In the genomic region with DNA sequence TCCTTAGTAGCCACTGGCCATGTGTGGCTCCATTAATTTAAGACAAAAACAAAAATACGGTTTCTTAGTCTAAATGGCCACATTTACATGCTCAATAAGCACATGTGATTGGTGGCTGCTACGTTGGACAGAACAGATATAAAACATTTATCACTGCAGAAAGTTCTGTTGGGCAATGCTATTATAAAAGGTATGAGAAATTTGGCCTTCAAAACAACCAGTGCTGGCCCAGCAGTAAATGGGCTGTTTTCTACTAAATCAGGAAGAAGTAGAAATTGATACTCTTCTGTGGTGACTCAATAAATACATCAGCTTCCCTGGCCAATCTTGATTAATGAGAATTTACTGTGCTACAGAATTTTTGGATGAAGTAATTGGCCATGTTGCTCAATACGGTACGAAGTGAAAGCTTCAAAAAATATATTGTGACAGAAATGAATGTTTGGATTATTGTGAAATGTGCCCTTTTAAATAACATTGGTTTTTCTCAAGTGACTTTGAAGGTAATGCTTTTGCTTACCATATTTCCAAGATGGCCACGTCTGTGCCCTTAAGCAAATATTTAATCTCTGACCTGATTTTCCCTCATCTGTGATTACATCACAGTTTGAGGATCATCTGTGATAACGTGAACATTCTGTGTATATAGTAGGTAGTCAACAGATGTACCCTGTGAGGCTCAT, we compare ENCODE assay signal across 11 cellular contexts. TPM values are rescaled to one million over a fixed set of nuclear protein-coding genes. Genes with fewer than 3 reads are reported as not detected.
DNase-seq lines count a peak whose midpoint lies in the region; ATAC-seq and TF ChIP-seq lines count a peak whose summit lies in the region.
"Had no signal": no experiment of that assay in that cellular context is flagged by ENCODE, and none has a peak within 500 bp of the region (broad histone marks: within the 10 kb centered on the region; RNA-seq: fewer than 3 reads in every experiment).

No MANE protein-coding gene starts in this region.

- POLR2A ChIA-PET in CD8-positive, alpha-beta memory T cell (lab: Charles Lee), result interaction anchor here (1.2 kb wide), 1 partner anchor 13 kb away, joined by 4 read pairs; no protein-coding TSS in a partner anchor
- POLR2A ChIA-PET in MCF 10A (lab: Yijun Ruan, JAX), result interaction anchor here (0.6 to 9.6 kb wide), 14 partner anchors 11 to 644 kb away, joined by 3 to 153 read pairs (median 4); a partner anchor contains a TSS

- H3K4me3 ChIP-seq in CD8-positive, alpha-beta memory T cell (ENCODE audit: low read length), result no peak overlapping the region

- H3K4me3 Mint-ChIP-seq in CD8-positive, alpha-beta memory T cell, result peak overlapping the region in 6 of 7 donors; percentile 24 to 76 (median 51)
- peak overlapping the region; percentile 62 for H3K4me3 Mint-ChIP-seq in MCF 10A (ENCODE audit: unreplicated experiment)
- peak overlapping the region; percentile 94 for H3K4me3 Mint-ChIP-seq in natural killer cell treated with Interleukin-12 subunit alpha and Interleukin-12 subunit beta and Interleukin-15 and Interleukin-18, amount 100 ng/mL, for 72 hours
- H3K4me3 Mint-ChIP-seq: H9 had no signal

- H3K4me1 Mint-ChIP-seq in CD8-positive, alpha-beta memory T cell, result peaks cover 58 to 84% (median 83%) of the 10 kb centered on the region in 3 donors
- H3K4me1 Mint-ChIP-seq in MCF 10A (ENCODE audit: insufficient read depth, unreplicated experiment), result peaks cover 34% of the 10 kb centered on the region
- peaks cover 59% of the 10 kb centered on the region in 2 donors for H3K4me1 Mint-ChIP-seq in natural killer cell treated with Interleukin-12 subunit alpha and Interleukin-12 subunit beta and Interleukin-15 and Interleukin-18, amount 100 ng/mL, for 72 hours (ENCODE audit: low read depth in 2 of 2)

- no peaks in the 10 kb centered on the region for H3K9me3 Mint-ChIP-seq in CD8-positive, alpha-beta memory T cell
- no peaks in the 10 kb centered on the region for H3K9me3 Mint-ChIP-seq in MCF 10A (ENCODE audit: unreplicated experiment)
- H3K9me3 Mint-ChIP-seq in natural killer cell treated with Interleukin-12 subunit alpha and Interleukin-12 subunit beta and Interleukin-15 and Interleukin-18, amount 100 ng/mL, for 72 hours, result no peaks in the 10 kb centered on the region
- H3K9me3 Mint-ChIP-seq: H9, IgD-negative memory B cell had no signal

- H3K27me3 ChIP-seq in CD8-positive, alpha-beta memory T cell (ENCODE audit: insufficient read depth, low read length, poor library complexity, severe bottlenecking), result no peaks in the 10 kb centered on the region

- H3K27me3 Mint-ChIP-seq in CD8-positive, alpha-beta memory T cell, result peaks cover 0 to 7% of the 10 kb centered on the region in 2 donors
- no peaks in the 10 kb centered on the region for H3K27me3 Mint-ChIP-seq in MCF 10A (ENCODE audit: insufficient read depth, unreplicated experiment)
- no peaks in the 10 kb centered on the region for H3K27me3 Mint-ChIP-seq in natural killer cell treated with Interleukin-12 subunit alpha and Interleukin-12 subunit beta and Interleukin-15 and Interleukin-18, amount 100 ng/mL, for 72 hours
- H3K27me3 Mint-ChIP-seq: IgD-negative memory B cell had no signal

- H3K36me3 ChIP-seq in CD8-positive, alpha-beta memory T cell (ENCODE audit: insufficient read depth, low read length), result peaks cover 55% of the 10 kb centered on the region

- H3K9me3 ChIP-seq in CD8-positive, alpha-beta memory T cell (ENCODE audit: low read length), result no peaks in the 10 kb centered on the region

- peaks cover 41% of the 10 kb centered on the region for H3K4me1 ChIP-seq in CD8-positive, alpha-beta memory T cell (ENCODE audit: insufficient read depth, low read length)

- no peak for DNase-seq in CD8-positive, alpha-beta memory T cell
- DNase-seq in MV-4-11 (lab: John Stamatoyannopoulos, UW) (peak; percentile 80), MCF 10A (ENCODE audit: unreplicated experiment) (peak; percentile 82), SKM-1 (lab: John Stamatoyannopoulos, UW; ENCODE audit: unreplicated experiment) (no peak), C1 segment of cervical spinal cord (lab: John Stamatoyannopoulos, UW) (no peak), NCI-H1694 treated with DMSO at 0.1 percent for 48 hours (lab: John Stamatoyannopoulos, UW) (no peak)
- no peak for DNase-seq in natural killer cell treated with Interleukin-12 subunit alpha and Interleukin-12 subunit beta and Interleukin-15 and Interleukin-18, amount 100 ng/mL, for 72 hours (ENCODE audit: low spot score)
- DNase-seq: H9, kidney had no signal

- CTCF ChIA-PET in CD8-positive, alpha-beta memory T cell (lab: Charles Lee), result interaction anchor here (1.2 kb wide), 1 partner anchor 197 kb away, joined by 3 read pairs; no protein-coding TSS in a partner anchor
- CTCF ChIA-PET in MCF 10A (lab: Yijun Ruan, JAX), result interaction anchor here (0.5 to 0.6 kb wide), 2 partner anchors 48 to 1044 kb away, joined by 3 read pairs; no protein-coding TSS in a partner anchor

- H3K36me3 Mint-ChIP-seq in CD8-positive, alpha-beta memory T cell, result peaks cover 12 to 84% (median 29%) of the 10 kb centered on the region in 3 donors
- peaks cover 95% of the 10 kb centered on the region for H3K36me3 Mint-ChIP-seq in MCF 10A (ENCODE audit: insufficient read depth, unreplicated experiment)
- peaks cover 59% of the 10 kb centered on the region for H3K36me3 Mint-ChIP-seq in natural killer cell treated with Interleukin-12 subunit alpha and Interleukin-12 subunit beta and Interleukin-15 and Interleukin-18, amount 100 ng/mL, for 72 hours

- no peak for TF ChIP-seq CTCF in MCF 10A (IDR thresholded peaks at IDR 0.05; ENCODE audit: unreplicated experiment)

- peak overlapping the region in 6 of 8 donors; percentile 39 to 98 (median 58) for H3K27ac Mint-ChIP-seq in CD8-positive, alpha-beta memory T cell
- H3K27ac Mint-ChIP-seq in MCF 10A (ENCODE audit: low read depth, unreplicated experiment), result peak overlapping the region; percentile 65
- H3K27ac Mint-ChIP-seq in natural killer cell treated with Interleukin-12 subunit alpha and Interleukin-12 subunit beta and Interleukin-15 and Interleukin-18, amount 100 ng/mL, for 72 hours, result peak overlapping the region; percentile 70 to 93
- H3K27ac Mint-ChIP-seq: H9 had no signal

- no peak overlapping the region for H3K27ac ChIP-seq in CD8-positive, alpha-beta memory T cell (ENCODE audit: low read depth, low read length)

- no TSS peak for BruUV-seq in MCF 10A (replicated peaks; lab: Mats Ljungman, UMichigan)

- no peak for ATAC-seq in natural killer cell treated with Interleukin-12 subunit alpha and Interleukin-12 subunit beta and Interleukin-15 and Interleukin-18, amount 100 ng/mL, for 72 hours
- ATAC-seq in GM18868 (IDR thresholded peaks at IDR 0.05; ENCODE audit: unreplicated experiment), result no peak

- intact Hi-C loops in MCF 10A (cut with micrococcal nuclease), result no loop called here

RNA-seq across cellular contexts. Expression of a gene that starts 4.2 kb away (rescaled TPM):
- 100 to 1,000 TPM; 318 to 332 TPM for total RNA-seq in CD8-positive, alpha-beta memory T cell
- 106 TPM for polyA plus RNA-seq in CD8-positive, alpha-beta memory T cell
- 58.2 and 82.7 TPM in 2 replicates for total RNA-seq in MCF 10A (2022)
- total RNA-seq in natural killer cell treated with Interleukin-12 subunit alpha and Interleukin-12 subunit beta and Interleukin-15 and Interleukin-18, amount 100 ng/mL, for 72 hours, result 100 to 1,000 TPM; 219 to 220 TPM

RNA-seq across cellular contexts. Expression of a gene that starts 27.8 kb away (rescaled TPM):
- total RNA-seq in CD8-positive, alpha-beta memory T cell, result 10 to 100 TPM; 54.2 to 60.1 TPM
- 22.1 TPM for polyA plus RNA-seq in CD8-positive, alpha-beta memory T cell
- total RNA-seq in MCF 10A (2022), result 97.4 and 99.2 TPM in 2 replicates
- total RNA-seq in natural killer cell treated with Interleukin-12 subunit alpha and Interleukin-12 subunit beta and Interleukin-15 and Interleukin-18, amount 100 ng/mL, for 72 hours, result 10 to 100 TPM; 33.4 to 52.4 TPM

RNA-seq across cellular contexts. Expression of a gene that starts 47.2 kb away (rescaled TPM):
- total RNA-seq in CD8-positive, alpha-beta memory T cell, result 10 to 100 TPM; 27.5 to 27.6 TPM
- 21.2 TPM for polyA plus RNA-seq in CD8-positive, alpha-beta memory T cell
- total RNA-seq in MCF 10A (2022), result 17.2 and 19.3 TPM in 2 replicates
- 10 to 100 TPM; 22.5 to 22.7 TPM for total RNA-seq in natural killer cell treated with Interleukin-12 subunit alpha and Interleukin-12 subunit beta and Interleukin-15 and Interleukin-18, amount 100 ng/mL, for 72 hours

Comparison
In these comparisons a context has a peak if more than half of its experiments do, and no peak if none do; other contexts are left out.
1. DNase-seq: peak in MV-4-11 (single experiment) and MCF 10A (single experiment); none in CD8-positive, alpha-beta memory T cell (0 of 5), natural killer cell treated with Interleukin-12 subunit alpha and Interleukin-12 subunit beta and Interleukin-15 and Interleukin-18, amount 100 ng/mL, for 72 hours (single experiment), SKM-1 (single experiment), C1 segment of cervical spinal cord (0 of 14) and NCI-H1694 treated with DMSO at 0.1 percent for 48 hours (single experiment).
2. Peak in every context shown above with its lines, with median percentiles within 50 percentile points of each other: H3K27ac Mint-ChIP-seq and H3K4me3 Mint-ChIP-seq.